Comparison of ENCODE assay signal across 8 cellular contexts in the genomic region with DNA sequence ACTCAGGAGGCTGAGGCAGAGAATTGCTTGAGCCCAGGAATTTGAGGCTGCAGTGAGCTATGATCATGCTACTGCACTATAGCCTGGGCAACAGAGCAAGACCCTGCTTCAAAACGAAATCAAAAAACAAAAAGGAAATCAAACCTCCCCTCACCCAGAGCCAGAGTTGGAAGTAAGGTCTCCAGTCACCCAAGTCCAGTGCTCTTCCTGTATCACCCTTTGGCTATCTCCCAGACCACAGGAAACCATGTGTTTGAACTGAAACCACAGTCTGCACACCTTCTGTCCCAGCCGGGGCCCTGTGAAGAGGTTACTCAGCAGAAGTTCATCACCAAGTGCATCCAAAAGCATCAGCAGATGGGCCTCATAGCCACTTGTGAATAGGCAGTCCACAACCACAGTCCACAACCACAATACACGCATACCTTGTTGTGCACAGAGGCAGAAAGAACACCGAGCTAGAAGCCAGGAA. TPM values are rescaled to one million over a fixed set of nuclear protein-coding genes. Genes with fewer than 3 reads are reported as not detected.
A peak's percentile ranks its signal among the peaks of the same experiment; 100 is the strongest.
DNase-seq lines count a peak whose midpoint lies in the region; ATAC-seq and TF ChIP-seq lines count a peak whose summit lies in the region.

No MANE protein-coding gene starts in this region.

- WGBS in sigmoid colon, 2 donors = 16 to 36% methylated on average over 4 of the region's 4 CpGs

- no peaks in the 10 kb centered on the region for H3K27me3 ChIP-seq in effector memory CD4-positive, alpha-beta T cell (replicated peaks; ENCODE audit: control insufficient read depth, insufficient read depth, low read length, poor library complexity, severe bottlenecking)
- H3K27me3 ChIP-seq in sigmoid colon = no peaks in the 10 kb centered on the region

- peaks cover 69% of the 10 kb centered on the region for H3K4me1 Mint-ChIP-seq in activated naive CD4-positive, alpha-beta T cell treated with anti-CD3 and anti-CD28 coated beads for 36 hours (ENCODE audit: low read depth)
- peaks cover 62% of the 10 kb centered on the region for H3K4me1 Mint-ChIP-seq in T-helper 17 cell

- DNase-seq in activated naive CD4-positive, alpha-beta T cell treated with anti-CD3 and anti-CD28 coated beads for 36 hours = peak; percentile 78
- DNase-seq in activated naive CD4-positive, alpha-beta T cell treated with anti-CD3 and anti-CD28 coated beads, Interleukin-2, amount 50 U/mL, for 16 hours = no peak
- DNase-seq in T-helper 17 cell = no peak
- DNase-seq in effector memory CD4-positive, alpha-beta T cell = peak; percentile 54 to 61 (median 61)
- no peak for DNase-seq in sigmoid colon
- no peak for DNase-seq in NCI-H2081 (lab: John Stamatoyannopoulos, UW)

- ATAC-seq in T-helper 17 cell (no peak), GM19023 (IDR thresholded peaks at IDR 0.05; ENCODE audit: unreplicated experiment) (no peak), HG02571 (IDR thresholded peaks at IDR 0.05; ENCODE audit: unreplicated experiment) (no peak)

- no peak overlapping the region for H3K4me3 ChIP-seq in effector memory CD4-positive, alpha-beta T cell (ENCODE audit: insufficient read depth, low read depth, low read length, poor library complexity, severe bottlenecking)
- H3K4me3 ChIP-seq in sigmoid colon = peak overlapping the region in 3 of 4 donors; percentile 18 to 95 (median 25)

- H3K4me3 Mint-ChIP-seq in activated naive CD4-positive, alpha-beta T cell treated with anti-CD3 and anti-CD28 coated beads for 36 hours = peak overlapping the region; percentile 45
- peak overlapping the region; percentile 89 for H3K4me3 Mint-ChIP-seq in T-helper 17 cell

- H3K4me1 ChIP-seq in effector memory CD4-positive, alpha-beta T cell (ENCODE audit: control insufficient read depth, insufficient read depth, low read length, poor library complexity, severe bottlenecking) = peaks cover 57% of the 10 kb centered on the region
- H3K4me1 ChIP-seq in sigmoid colon = peaks cover 0 to 75% (median 70%) of the 10 kb centered on the region in 4 donors

- TF ChIP-seq EP300 in sigmoid colon (IDR thresholded peaks at IDR 0.05) = no peak

- H3K36me3 ChIP-seq in effector memory CD4-positive, alpha-beta T cell (ENCODE audit: control insufficient read depth, insufficient read depth, low read length) = peaks cover 7% of the 10 kb centered on the region
- peaks cover 0 to 5% (median 0%) of the 10 kb centered on the region in 4 donors for H3K36me3 ChIP-seq in sigmoid colon

- H3K9me3 ChIP-seq in T-helper 17 cell (ENCODE audit: control insufficient read depth, low read length, poor library complexity, severe bottlenecking) = no peaks in the 10 kb centered on the region
- H3K9me3 ChIP-seq in effector memory CD4-positive, alpha-beta T cell (ENCODE audit: control insufficient read depth, low read length) = no peaks in the 10 kb centered on the region
- H3K9me3 ChIP-seq in sigmoid colon = no peaks in the 10 kb centered on the region

- no peak for TF ChIP-seq POLR2A in sigmoid colon (IDR thresholded peaks at IDR 0.05)

- TF ChIP-seq CTCF in sigmoid colon (IDR thresholded peaks at IDR 0.05) = no peak

- intact Hi-C loops in activated naive CD4-positive, alpha-beta T cell treated with anti-CD3 and anti-CD28 coated beads for 36 hours (cut with micrococcal nuclease) = loop anchor here (10.0 kb wide), 1 partner anchor 842 kb away; no protein-coding TSS in a partner anchor
- intact Hi-C loops in sigmoid colon (cut with DNase I) = no loop called here

- peak overlapping the region; percentile 48 for H3K27ac ChIP-seq in effector memory CD4-positive, alpha-beta T cell (ENCODE audit: insufficient read depth, low read length, poor library complexity, severe bottlenecking)
- H3K27ac ChIP-seq in sigmoid colon = peak overlapping the region; percentile 98 to 100 (median 100)

- H3K9me3 Mint-ChIP-seq in activated naive CD4-positive, alpha-beta T cell treated with anti-CD3 and anti-CD28 coated beads for 36 hours = no peaks in the 10 kb centered on the region

- CTCF ChIA-PET in activated naive CD4-positive, alpha-beta T cell treated with anti-CD3 and anti-CD28 coated beads for 36 hours (lab: Charles Lee) = interaction anchor here (1.0 to 1.6 kb wide), 2 partner anchors 22 to 48 kb away, joined by 4 to 6 read pairs; no protein-coding TSS in a partner anchor

- H3K27me3 Mint-ChIP-seq in activated naive CD4-positive, alpha-beta T cell treated with anti-CD3 and anti-CD28 coated beads for 36 hours (ENCODE audit: low read depth) = no peaks in the 10 kb centered on the region
- no peaks in the 10 kb centered on the region for H3K27me3 Mint-ChIP-seq in T-helper 17 cell

- peaks cover 53% of the 10 kb centered on the region for H3K36me3 Mint-ChIP-seq in activated naive CD4-positive, alpha-beta T cell treated with anti-CD3 and anti-CD28 coated beads for 36 hours (ENCODE audit: low read depth)
- H3K36me3 Mint-ChIP-seq in T-helper 17 cell (ENCODE audit: low read depth) = peaks cover 9% of the 10 kb centered on the region

- H3K27ac Mint-ChIP-seq in activated naive CD4-positive, alpha-beta T cell treated with anti-CD3 and anti-CD28 coated beads for 36 hours = peak overlapping the region; percentile 93
- H3K27ac Mint-ChIP-seq in T-helper 17 cell = peak overlapping the region; percentile 100

RNA-seq across cellular contexts. Expression of a gene that starts 4.6 kb away (rescaled TPM):
- total RNA-seq in activated naive CD4-positive, alpha-beta T cell treated with anti-CD3 and anti-CD28 coated beads for 36 hours = 100 to 1,000 TPM; 574 to 625 TPM
- total RNA-seq in T-helper 17 cell (1,000 to 10,000 TPM; 1,038 to 1,220 TPM), sigmoid colon (100 to 1,000 TPM; 147 to 273 (median 184) TPM)
- polyA plus RNA-seq in sigmoid colon = 100 to 1,000 TPM in 1 of 3 donors, 10 to 100 TPM in 2; 63.7 to 307 (median 88.3) TPM

Comparison
In these comparisons a context has a peak if more than half of its experiments do, and no peak if none do; other contexts are left out.
1. DNase-seq: peak in activated naive CD4-positive, alpha-beta T cell treated with anti-CD3 and anti-CD28 coated beads for 36 hours (single experiment) and effector memory CD4-positive, alpha-beta T cell (3 of 3); none in activated naive CD4-positive, alpha-beta T cell treated with anti-CD3 and anti-CD28 coated beads, Interleukin-2, amount 50 U/mL, for 16 hours (single experiment), T-helper 17 cell (0 of 3), sigmoid colon (single experiment) and NCI-H2081 (0 of 2).